ENCODE assay signal across 8 cellular contexts in the genomic region with DNA sequence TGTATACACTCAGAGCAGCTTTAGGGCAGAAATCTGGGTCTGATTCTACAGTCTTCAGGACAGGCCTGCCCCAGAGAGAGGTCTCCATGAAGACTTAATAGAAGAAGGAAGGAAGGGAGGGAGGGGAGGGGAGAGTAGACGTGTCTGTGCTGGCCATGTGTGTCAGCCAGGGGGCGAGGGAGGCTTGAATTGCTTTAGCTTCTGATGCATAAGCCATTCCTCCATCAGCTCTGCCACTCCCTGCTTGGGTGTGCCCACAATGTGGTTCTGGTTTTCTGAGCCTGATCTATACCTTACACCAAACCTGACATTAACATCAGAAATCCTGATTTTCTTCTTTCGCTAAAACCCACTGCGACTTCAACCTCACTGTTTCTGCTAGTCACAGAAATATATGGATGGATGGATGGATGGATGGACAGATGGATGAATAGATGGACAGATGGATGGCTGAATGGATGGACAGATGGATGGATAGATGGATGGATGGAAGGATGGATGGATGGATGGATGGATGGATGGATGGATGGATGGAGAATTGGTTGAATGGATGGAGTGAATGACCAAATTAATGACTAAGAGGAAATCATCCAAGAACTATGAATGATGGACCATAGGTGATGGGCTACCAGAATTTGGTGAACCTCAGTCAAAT. TPM values are rescaled to one million over a fixed set of nuclear protein-coding genes. Genes with fewer than 3 reads are reported as not detected.
A peak's percentile ranks its signal among the peaks of the same experiment; 100 is the strongest.
DNase-seq lines count a peak whose midpoint lies in the region; ATAC-seq, FAIRE-seq and TF ChIP-seq lines count a peak whose summit lies in the region.

No MANE protein-coding gene starts in this region.

- no peak overlapping the region for H3K14ac ChIP-seq in H1 (ENCODE audit: insufficient read length)

- DNase-seq in EH (ENCODE audit: low read depth), result peak; percentile 69
- DNase-seq in NB4 (ENCODE audit: low read depth), result peak; percentile 88
- DNase-seq in H1 (ENCODE audit: low read depth in 1 of 2, low spot score in 2 of 2), result no peak
- DNase-seq in osteocyte (ENCODE audit: extremely low spot score, unreplicated experiment), result no peak
- no peak for DNase-seq in left lobe of liver (ENCODE audit: low spot score)
- DNase-seq in stimulated activated CD4-positive, alpha-beta T cell treated with anti-CD3 and anti-CD28 coated beads, Interleukin-4, amount 100 ng/mL, for 24 hours, result no peak

- H2BK20ac ChIP-seq in H1 (ENCODE audit: low read length), result no peak overlapping the region

- H3K27me3 Mint-ChIP-seq in osteocyte (ENCODE audit: unreplicated experiment), result no peaks in the 10 kb centered on the region

- no peak for TF ChIP-seq EP300 in H1 (IDR thresholded peaks at IDR 0.05; ENCODE audit: borderline replicate concordance in 1 of 2, low read depth in 2 of 2, low read length in 2 of 2)

- no peak for ATAC-seq in left lobe of liver
- no peak for ATAC-seq in GM18505 (IDR thresholded peaks at IDR 0.05; ENCODE audit: unreplicated experiment)
- no peak for ATAC-seq in GM21723 (IDR thresholded peaks at IDR 0.05; ENCODE audit: unreplicated experiment)

- peak; percentile 19 for FAIRE-seq in H1 (lab: Jason Lieb, UNC)

- no peaks in the 10 kb centered on the region for H3K9me3 Mint-ChIP-seq in osteocyte (ENCODE audit: unreplicated experiment)

- H3K23ac ChIP-seq in H1 (ENCODE audit: insufficient read length), result no peak overlapping the region

- H3K4me1 Mint-ChIP-seq in osteocyte (ENCODE audit: unreplicated experiment), result peaks cover 89% of the 10 kb centered on the region

- no peak overlapping the region for H3K4me3 Mint-ChIP-seq in osteocyte (ENCODE audit: unreplicated experiment)

- no peaks in the 10 kb centered on the region for H3K9me3 ChIP-seq in H1 (ENCODE audit: insufficient read depth in 2 of 2, low read depth in 1 of 2, low read length in 1 of 2)

- H4K91ac ChIP-seq in H1 (replicated peaks; ENCODE audit: insufficient read length, low read length), result no peak overlapping the region

- H3K36me3 Mint-ChIP-seq in osteocyte (ENCODE audit: unreplicated experiment), result no peaks in the 10 kb centered on the region

- no peaks in the 10 kb centered on the region for H3K79me1 ChIP-seq in H1 (ENCODE audit: low read depth, low read length)

- H3K4me3 ChIP-seq in NB4 (ENCODE audit: low read depth, low read length), result no peak overlapping the region
- no peak overlapping the region for H3K4me3 ChIP-seq in H1 (ENCODE audit: extremely low read depth in 1 of 4, insufficient read depth in 2 of 4, low read depth in 3 of 4, low read length in 4 of 4)

- H2BK12ac ChIP-seq in H1 (ENCODE audit: low read depth, low read length), result no peak overlapping the region

- WGBS in H1 (ENCODE audit: extremely low coverage in 1 of 2, insufficient coverage in 1 of 2, insufficient read length in 1 of 2, insufficient replicate concordance in 2 of 2, low coverage in 1 of 2, low lambda C conversion rate in 2 of 2, missing lambda C conversion rate in 1 of 2), 2 experiments, result 92% methylated on average over 3 of the region's 4 CpGs; no CpG with 5 or more reads in 1 of the 2 experiments

- H4K20me1 ChIP-seq in H1 (replicated peaks in 1 of 2; ENCODE audit: control insufficient read depth in 1 of 2, insufficient read depth in 2 of 2, low read length in 2 of 2), result no peaks in the 10 kb centered on the region

- peak; percentile 35 to 51; a peak in 3 of 4 replicates for TF ChIP-seq RAD21 in H1 (IDR thresholded peaks at IDR 0.05 in 1 of 2, conservative IDR thresholded peaks at IDR 0.05 in 1 of 2; ENCODE audit: low read depth in 2 of 2, low read length in 2 of 2)

- no peaks in the 10 kb centered on the region; a peak in 2 of 7 replicates for H3K27me3 ChIP-seq in H1 (replicated peaks in 1 of 4; ENCODE audit: control insufficient read depth in 3 of 4, extremely low read depth in 1 of 4, insufficient read depth in 3 of 4, low read length in 3 of 4)

- no peak overlapping the region for H2AK5ac ChIP-seq in H1 (ENCODE audit: low read depth, low read length)

- H2BK5ac ChIP-seq in H1 (ENCODE audit: low read depth, low read length), result 0 out of 2 replicates have a peak overlapping the region, but pooled peaks have one; percentile 75

- peaks cover 2% of the 10 kb centered on the region; the same call in 1 of the 2 replicates for H3K23me2 ChIP-seq in H1 (ENCODE audit: low read depth, low read length)

- no peaks in the 10 kb centered on the region for H3K79me2 ChIP-seq in H1 (ENCODE audit: control insufficient read depth in 1 of 2, insufficient read depth in 2 of 2, low read length in 2 of 2)

- H4K5ac ChIP-seq in H1 (ENCODE audit: insufficient read length, low read depth, low read length), result no peak overlapping the region

- CTCF ChIA-PET in H1 (lab: Charles Lee; ENCODE audit: partially characterized antibody), result interaction anchor here (0.7 to 34.2 kb wide), 18 partner anchors 9 to 179 kb away, joined by 3 to 1347 read pairs (median 4); no protein-coding TSS in a partner anchor

- peak; percentile 46 for TF ChIP-seq CTCF in NB4 (IDR thresholded peaks at IDR 0.05; ENCODE audit: low read depth, low read length)
- peak; percentile 49 to 83 (median 71) for TF ChIP-seq CTCF in H1 (IDR thresholded peaks at IDR 0.05; ENCODE audit: control extremely low read depth in 1 of 3, insufficient read depth in 1 of 3, low read depth in 1 of 3, low read length in 3 of 3)
- TF ChIP-seq CTCF in osteocyte (IDR thresholded peaks at IDR 0.05), result peak; percentile 56

- no peak overlapping the region for H2BK15ac ChIP-seq in H1 (ENCODE audit: low read length)

- no peak overlapping the region; the same call in 1 of the 2 replicates for H3K18ac ChIP-seq in H1 (ENCODE audit: extremely low read depth, low read length)

- H3K56ac ChIP-seq in H1 (replicated peaks; ENCODE audit: insufficient read length, low read depth, low read length), result no peak overlapping the region

- no peak overlapping the region for H2AFZ ChIP-seq in H1 (ENCODE audit: low read length)

- no peak overlapping the region for H3K9ac ChIP-seq in H1 (replicated peaks in 1 of 4; ENCODE audit: extremely low read depth in 1 of 4, low read depth in 3 of 4, low read length in 3 of 4)

- peak overlapping the region; percentile 96 for H3K27ac Mint-ChIP-seq in osteocyte (ENCODE audit: unreplicated experiment)

- H4K8ac ChIP-seq in H1 (ENCODE audit: extremely low read depth, insufficient read depth, low read length), result no peak overlapping the region

- no peak overlapping the region for H3K27ac ChIP-seq in H1 (ENCODE audit: low read depth, low read length)

- TF ChIP-seq POLR2A in NB4 (IDR thresholded peaks at IDR 0.05; ENCODE audit: extremely low read depth, insufficient read length) (no peak), H1 (IDR thresholded peaks at IDR 0.05; ENCODE audit: control extremely low read depth in 1 of 2, low read depth in 2 of 2, low read length in 2 of 2) (no peak), GM18505 (IDR thresholded peaks at IDR 0.05; ENCODE audit: borderline replicate concordance, extremely low read depth, insufficient read depth, insufficient read length) (no peak)

- peaks cover 14 to 41% (median 26%) of the 10 kb centered on the region in 4 experiments for H3K4me1 ChIP-seq in H1 (replicated peaks in 1 of 4; ENCODE audit: control insufficient read depth in 3 of 4, insufficient read depth in 4 of 4, low read length in 3 of 4)

- H3K36me3 ChIP-seq in H1 (ENCODE audit: control insufficient read depth in 2 of 4, insufficient read depth in 4 of 4, low read length in 3 of 4), result no peaks in the 10 kb centered on the region

- POLR2A ChIA-PET in H1 (lab: Charles Lee; ENCODE audit: partially characterized antibody), result no interaction called here

- no peak overlapping the region for H3K4me2 ChIP-seq in H1 (ENCODE audit: insufficient read depth in 1 of 2, low read depth in 2 of 2, low read length in 2 of 2)

- no peak overlapping the region for H2BK120ac ChIP-seq in H1 (replicated peaks; ENCODE audit: low read depth, low read length)

- no peak overlapping the region for H3K4ac ChIP-seq in H1 (replicated peaks; ENCODE audit: insufficient read length, low read depth, low read length)

TF ChIP-seq in H1, 55 proteins besides CTCF, POLR2A, EP300 and RAD21:
- TF ChIP-seq, protein P1, sequence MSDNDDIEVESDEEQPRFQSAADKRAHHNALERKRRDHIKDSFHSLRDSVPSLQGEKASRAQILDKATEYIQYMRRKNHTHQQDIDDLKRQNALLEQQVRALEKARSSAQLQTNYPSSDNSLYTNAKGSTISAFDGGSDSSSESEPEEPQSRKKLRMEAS (IDR thresholded peaks at IDR 0.05), result 0 out of 2 replicates have a peak, but pooled peaks have one; percentile 39
- 0 out of 2 replicates have a peak, but pooled peaks have one; percentile 47 for TF ChIP-seq CREB1 (IDR thresholded peaks at IDR 0.05)
- TF ChIP-seq RFX5 (IDR thresholded peaks at IDR 0.05; ENCODE audit: borderline replicate concordance, low read depth, low read length), result no peak
- TF ChIP-seq NRF1 (IDR thresholded peaks at IDR 0.05; ENCODE audit: low read depth, low read length), result no peak
- TF ChIP-seq EZH2 (IDR thresholded peaks at IDR 0.05; ENCODE audit: low read depth, low read length, severe bottlenecking), result no peak

RNA-seq across cellular contexts. Expression of a gene that starts 56.5 kb away (rescaled TPM):
- 10.0 and 11.7 TPM in 2 replicates for total RNA-seq in H1 (2021; fragmentation: NEBNext Ultra II Directional; extraction: Animal tissue kit (Norgen Biotek cat#: 25700))
- 3.6 and 5.6 TPM in 2 replicates for polyA plus RNA-seq in H1 (2011; rRNA removed)
- polyA plus RNA-seq in H1 (2011; cell fraction: cytosol; rRNA removed), result 5.0 TPM
- 6.9 TPM for polyA plus RNA-seq in H1 (2011; cell fraction: nucleus; rRNA removed)
- 4.1 to 4.5 TPM (median 4.2 TPM) in 4 replicates for polyA plus RNA-seq in H1 (2012, experiment 1 of 2)
- polyA plus RNA-seq in H1 (2012, experiment 2 of 2), result 1.9 TPM
- 3.0 TPM for polyA plus RNA-seq in H1 (2013, experiment 1 of 2)
- 3.1 TPM for polyA plus RNA-seq in H1 (2013, experiment 2 of 2)
- 8.0 and 10.8 TPM in 2 replicates for polyA minus RNA-seq in H1 (2011; rRNA and poly(A)+ RNA removed)
- polyA minus RNA-seq in H1 (2011; cell fraction: cytosol; rRNA and poly(A)+ RNA removed), result 4.5 TPM
- 9.1 TPM for polyA minus RNA-seq in H1 (2011; cell fraction: nucleus; rRNA and poly(A)+ RNA removed)
- total RNA-seq in osteocyte, result 22.9 and 25.4 TPM in 2 replicates
- total RNA-seq in left lobe of liver, result 3.5 TPM

Comparison
In these comparisons a context has a peak if more than half of its experiments do, and no peak if none do; other contexts are left out.
1. DNase-seq: peak in EH (single experiment) and NB4 (single experiment); none in H1 (0 of 2), osteocyte (single experiment), left lobe of liver (single experiment) and stimulated activated CD4-positive, alpha-beta T cell treated with anti-CD3 and anti-CD28 coated beads, Interleukin-4, amount 100 ng/mL, for 24 hours (single experiment).
2. Peak in every context shown above with its lines, with median percentiles within 50 percentile points of each other: CTCF ChIP-seq.